Comparison of ENCODE assay signal across 8 cellular contexts in genomic region chrX:109732319-109732779, GRCh38. TPM values are rescaled to one million over a fixed set of nuclear protein-coding genes. Genes with fewer than 3 reads are reported as not detected.
DNase-seq lines count a peak whose midpoint lies in the region; ATAC-seq and TF ChIP-seq lines count a peak whose summit lies in the region.

No MANE protein-coding gene starts in this region.

- peaks cover 26% of the 10 kb centered on the region for H3K4me1 Mint-ChIP-seq in stimulated activated memory B cell treated with anti-CD40 and anti-IgM and Interleukin-4, amounts not matched to agents 10 μg/mL and 1 μg/mL and 100 μg/mL, for 72 hours

- peaks cover 19% of the 10 kb centered on the region for H3K4me1 ChIP-seq in SJSA1 (replicated peaks)
- H3K4me1 ChIP-seq in mammary epithelial cell (ENCODE audit: insufficient read depth, low read length): peaks cover 7% of the 10 kb centered on the region

- no peaks in the 10 kb centered on the region for H4K20me1 ChIP-seq in mammary epithelial cell (ENCODE audit: insufficient read depth, low read length)

- DNase-seq in AG10803 (ENCODE audit: low read depth): peak; percentile 36
- DNase-seq in SJSA1 (ENCODE audit: low read depth in 1 of 2, low spot score in 2 of 2): peak in 1 of 2 experiments; percentile 45
- peak; percentile 39 for DNase-seq in mammary epithelial cell
- DNase-seq in kidney tubule cell (ENCODE audit: low spot score): peak; percentile 72
- DNase-seq in T-helper 9 cell: no peak

- intact Hi-C loops in mammary epithelial cell (cut with micrococcal nuclease): loop anchor here (2.0 kb wide), 3 partner anchors 60 to 124 kb away; no protein-coding TSS in a partner anchor

- no peaks in the 10 kb centered on the region for H3K27me3 Mint-ChIP-seq in stimulated activated memory B cell treated with anti-CD40 and anti-IgM and Interleukin-4, amounts not matched to agents 10 μg/mL and 1 μg/mL and 100 μg/mL, for 72 hours

- TSS peak; percentile 90 for BruUV-seq in mammary epithelial cell (replicated peaks; lab: Mats Ljungman, UMichigan)

- H3K36me3 ChIP-seq in SJSA1 (peaks cover 4% of the 10 kb centered on the region; the same call in 1 of the 2 replicates), mammary epithelial cell (ENCODE audit: insufficient read depth, low read length) (no peaks in the 10 kb centered on the region)

- H3K79me2 ChIP-seq in mammary epithelial cell (ENCODE audit: insufficient read depth, low read length): peaks cover 56% of the 10 kb centered on the region

- peaks cover 13% of the 10 kb centered on the region for H3K36me3 Mint-ChIP-seq in stimulated activated memory B cell treated with anti-CD40 and anti-IgM and Interleukin-4, amounts not matched to agents 10 μg/mL and 1 μg/mL and 100 μg/mL, for 72 hours

- TF ChIP-seq CTCF in AG10803 (conservative IDR thresholded peaks at IDR 0.05; ENCODE audit: low read length) (no peak), mammary epithelial cell (conservative IDR thresholded peaks at IDR 0.05 in 1 of 2, IDR thresholded peaks at IDR 0.05 in 1 of 2; ENCODE audit: extremely low read depth in 1 of 2, insufficient read depth in 1 of 2, low read depth in 1 of 2, low read length in 2 of 2) (no peak)

- H3K4me3 ChIP-seq in AG10803 (ENCODE audit: low read length) (peak overlapping the region; percentile 83), SJSA1 (peak overlapping the region; percentile 71), mammary epithelial cell (replicated peaks in 1 of 3; ENCODE audit: insufficient read depth in 1 of 3, low read depth in 2 of 3, low read length in 3 of 3) (peak overlapping the region; percentile 81 to 83 (median 82))

- H3K27ac ChIP-seq in SJSA1 (peak overlapping the region; percentile 79), mammary epithelial cell (ENCODE audit: insufficient read depth, low read depth, low read length) (peak overlapping the region; percentile 75)

- 38% methylated on average over 14 of the region's 14 CpGs for WGBS in mammary epithelial cell (ENCODE audit: low coverage, missing lambda C conversion rate)

- no peaks in the 10 kb centered on the region for H3K9me3 Mint-ChIP-seq in stimulated activated memory B cell treated with anti-CD40 and anti-IgM and Interleukin-4, amounts not matched to agents 10 μg/mL and 1 μg/mL and 100 μg/mL, for 72 hours

- CTCF ChIA-PET in mammary epithelial cell (lab: Charles Lee; ENCODE audit: low non-redundant PET): interaction anchor here (0.7 kb wide), 1 partner anchor 104 kb away, joined by 4 read pairs; no protein-coding TSS in a partner anchor

- H3K27me3 ChIP-seq in SJSA1 (replicated peaks) (no peaks in the 10 kb centered on the region), mammary epithelial cell (ENCODE audit: insufficient read depth, low read length) (no peaks in the 10 kb centered on the region)

- in situ Hi-C loops in mammary epithelial cell (cut with MboI; ENCODE audit: low sequenced_read_pairs in 2 of 2): loop anchor here in 1 of 2 donors (10.0 kb wide), 1 partner anchor 112 kb away; no protein-coding TSS in a partner anchor

- H3K4me3 Mint-ChIP-seq in stimulated activated memory B cell treated with anti-CD40 and anti-IgM and Interleukin-4, amounts not matched to agents 10 μg/mL and 1 μg/mL and 100 μg/mL, for 72 hours: peak overlapping the region; percentile 97

- H3K9ac ChIP-seq in mammary epithelial cell (ENCODE audit: insufficient read depth, low read length): peak overlapping the region; percentile 88

- peak overlapping the region; percentile 65 for H2AFZ ChIP-seq in mammary epithelial cell (ENCODE audit: low read depth, low read length)

- peak overlapping the region; percentile 92 for H3K27ac Mint-ChIP-seq in stimulated activated memory B cell treated with anti-CD40 and anti-IgM and Interleukin-4, amounts not matched to agents 10 μg/mL and 1 μg/mL and 100 μg/mL, for 72 hours

- H3K4me2 ChIP-seq in mammary epithelial cell (ENCODE audit: insufficient read depth, low read depth, low read length): peak overlapping the region; percentile 56

- H3K9me3 ChIP-seq in SJSA1 (replicated peaks): no peaks in the 10 kb centered on the region
- no peaks in the 10 kb centered on the region for H3K9me3 ChIP-seq in mammary epithelial cell (replicated peaks; ENCODE audit: insufficient read depth, low read length)

- ATAC-seq in GM18909 (IDR thresholded peaks at IDR 0.05; ENCODE audit: poor library complexity, unreplicated experiment) (peak; percentile 26), HG03159 (IDR thresholded peaks at IDR 0.05; ENCODE audit: unreplicated experiment) (peak; percentile 34)
- ATAC-seq in stimulated activated memory B cell treated with anti-CD40 and anti-IgM and Interleukin-4, amounts not matched to agents 10 μg/mL and 1 μg/mL and 100 μg/mL, for 72 hours: peak; percentile 65

- dilution Hi-C loops in mammary epithelial cell (cut with HindIII; ENCODE audit: low sequenced_read_pairs): no loop called here

RNA-seq across cellular contexts. Expression of gene ACSL4, which starts 0.7 kb away (rescaled TPM):
- total RNA-seq in SJSA1 (2014; rRNA removed; shearing (Covaris generic)): 69.7 and 72.4 TPM in 2 replicates
- 100 to 1,000 TPM in 1 of 2 donors, 10 to 100 TPM in 1; 99.5 to 146 TPM for total RNA-seq in mammary epithelial cell
- polyA plus RNA-seq in mammary epithelial cell: 37.5 TPM
- 190 TPM for polyA minus RNA-seq in mammary epithelial cell
